1 cellular context compared by ENCODE assay signal in genomic region chr10:80429521-80429966, GRCh38.
TF ChIP-seq lines count a peak whose summit lies in the region.

No MANE protein-coding gene starts in this region.

TF ChIP-seq in A549, 52 proteins besides CTCF, POLR2A, EP300 and RAD21 (continued from another document):
- TF ChIP-seq MAX (IDR thresholded peaks at IDR 0.05), result peak; percentile 78
- TF ChIP-seq HEYL (CRISPR knock-in tag; IDR thresholded peaks at IDR 0.05), result no peak
